Comparison of ENCODE assay signal across 8 cellular contexts in genomic region chr11:69049490-69049867, GRCh38. TPM values are rescaled to one million over a fixed set of nuclear protein-coding genes. Genes with fewer than 3 reads are reported as not detected.
DNase-seq lines count a peak whose midpoint lies in the region; ATAC-seq and TF ChIP-seq lines count a peak whose summit lies in the region.

No MANE protein-coding gene starts in this region.

- H3K79me2 ChIP-seq in MM.1S (ENCODE audit: low read length) = peaks cover 54% of the 10 kb centered on the region

- H3K4me3 ChIP-seq in MM.1S (ENCODE audit: low read length) (peak overlapping the region; percentile 98), adrenal gland (peak overlapping the region; percentile 60 to 90 (median 86)), iPS-18c (ENCODE audit: insufficient read depth, low read depth, low read length) (peak overlapping the region; percentile 89)

- peak overlapping the region; percentile 92 for H2AFZ ChIP-seq in MM.1S (ENCODE audit: low read length)

- peak overlapping the region; percentile 99 for H3K9ac ChIP-seq in MM.1S (ENCODE audit: low read length)

- H3K27me3 ChIP-seq in MM.1S (replicated peaks; ENCODE audit: insufficient read depth, low read length) = no peaks in the 10 kb centered on the region
- H3K27me3 ChIP-seq in adrenal gland = no peaks in the 10 kb centered on the region

- ATAC-seq in stimulated activated naive CD8-positive, alpha-beta T cell treated with anti-CD3 and anti-CD28 coated beads, Interleukin-15, Interleukin-2, amounts not matched to agents 100 U/mL and 50 U/mL, for 24 hours = no peak
- no peak for ATAC-seq in HG02610 (IDR thresholded peaks at IDR 0.05; ENCODE audit: unreplicated experiment)
- ATAC-seq in GM21390 (IDR thresholded peaks at IDR 0.05; ENCODE audit: unreplicated experiment) = no peak
- no peak for ATAC-seq in HG03432 (IDR thresholded peaks at IDR 0.05; ENCODE audit: unreplicated experiment)

- H3K27ac ChIP-seq in C4-2B (peak overlapping the region; percentile 93), MM.1S (ENCODE audit: low read length) (no peak overlapping the region), adrenal gland (peak overlapping the region; percentile 39 to 94 (median 74))

- H3K4me2 ChIP-seq in MM.1S (ENCODE audit: low read depth, low read length) = peak overlapping the region; percentile 93

- no peaks in the 10 kb centered on the region for H3K9me2 ChIP-seq in MM.1S (replicated peaks; ENCODE audit: insufficient read depth, low read length)

- TF ChIP-seq CTCF in C4-2B (conservative IDR thresholded peaks at IDR 0.05) (no peak), MM.1S (IDR thresholded peaks at IDR 0.05; ENCODE audit: low read length) (no peak), adrenal gland (IDR thresholded peaks at IDR 0.05) (no peak)

- no peaks in the 10 kb centered on the region for H3F3A ChIP-seq in MM.1S (ENCODE audit: insufficient read depth, low read length)

- 14 to 22% (median 19%) methylated on average over 13 to 15 of the region's 15 CpGs for WGBS in adrenal gland, 4 donors

- DNase-seq in MM.1S (no peak), adrenal gland (peak in 1 of 7 donors; percentile 16)
- DNase-seq in stimulated activated naive CD8-positive, alpha-beta T cell treated with anti-CD3 and anti-CD28 coated beads, Interleukin-15, Interleukin-2, amounts not matched to agents 100 U/mL and 50 U/mL, for 24 hours = peak; percentile 46

- intact Hi-C loops in adrenal gland (cut with DNase I) = no loop called here

- H3K9me3 ChIP-seq in MM.1S (replicated peaks; ENCODE audit: insufficient read depth, low read length) = no peaks in the 10 kb centered on the region
- H3K9me3 ChIP-seq in adrenal gland (replicated peaks in 1 of 3) = no peaks in the 10 kb centered on the region
- H3K9me3 ChIP-seq in iPS-18c (ENCODE audit: control insufficient read depth, insufficient read depth, low read length) = no peaks in the 10 kb centered on the region

- H3K4me1 ChIP-seq in MM.1S (ENCODE audit: low read length) = peaks cover 15% of the 10 kb centered on the region
- peaks cover 4 to 36% of the 10 kb centered on the region in 2 donors for H3K4me1 ChIP-seq in adrenal gland (replicated peaks in 1 of 2)

- no peak for TF ChIP-seq POLR2A in adrenal gland (IDR thresholded peaks at IDR 0.05)

- no peaks in the 10 kb centered on the region for H3K36me3 ChIP-seq in MM.1S (replicated peaks; ENCODE audit: insufficient read depth, low read length)
- no peaks in the 10 kb centered on the region for H3K36me3 ChIP-seq in adrenal gland (replicated peaks in 1 of 2)

- H4K20me1 ChIP-seq in MM.1S (ENCODE audit: insufficient read depth, low read length) = no peaks in the 10 kb centered on the region

RNA-seq across cellular contexts. Expression of gene TPCN2, which starts 0.7 kb away (rescaled TPM):
- 10 to 100 TPM in 5 of 8 donors, 1 to 10 TPM in 3; 6.8 to 17.6 (median 10.4) TPM for total RNA-seq in adrenal gland
- polyA plus RNA-seq in adrenal gland = 10 to 100 TPM in 2 of 3 donors, 1 to 10 TPM in 1; 3.1 to 21.6 (median 13.6) TPM

RNA-seq across cellular contexts. Expression of gene MRGPRF, which starts 36.4 kb away (rescaled TPM):
- total RNA-seq in adrenal gland = 10 to 100 TPM in 1 of 8 donors, 1 to 10 TPM in 7; 2.3 to 14.6 (median 5.0) TPM
- polyA plus RNA-seq in adrenal gland = 10 to 100 TPM in 1 of 3 donors, 1 to 10 TPM in 1, under 1 TPM in 1; 0.71 to 11.5 (median 5.1) TPM
